In the genomic region with DNA sequence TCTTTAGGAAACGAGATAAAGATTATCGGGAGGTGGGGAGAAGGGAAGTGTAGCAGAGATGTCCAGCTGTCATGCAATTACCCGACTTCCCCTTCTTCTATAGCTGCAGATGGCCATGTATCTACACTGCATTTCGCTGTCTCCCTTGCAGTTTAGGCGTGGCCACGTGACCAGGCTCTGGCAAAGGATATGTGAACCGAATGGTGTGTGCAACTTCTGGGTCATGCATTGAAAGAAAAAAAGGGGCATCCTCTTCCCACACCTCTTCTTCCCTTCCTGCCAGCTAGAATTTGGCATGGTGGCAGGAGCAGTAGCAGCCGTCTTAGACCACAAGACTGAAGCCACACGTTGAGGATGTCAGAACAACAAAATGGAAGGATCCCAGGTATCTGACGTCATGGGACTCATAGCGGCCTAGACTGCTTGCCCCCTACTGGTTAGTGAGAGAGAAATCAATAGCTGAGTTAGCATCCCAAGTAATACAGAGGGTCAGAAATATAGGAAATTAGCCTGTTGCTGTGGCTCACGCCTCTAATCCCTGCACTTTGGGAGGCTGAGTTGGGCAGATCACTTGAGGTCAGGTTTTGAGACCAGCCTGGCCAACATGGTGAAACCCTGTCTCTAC, we compare ENCODE assay signal across 12 cellular contexts. TPM values are rescaled to one million over a fixed set of nuclear protein-coding genes. Genes with fewer than 3 reads are reported as not detected.
A peak's percentile ranks its signal among the peaks of the same experiment; 100 is the strongest.
DNase-seq lines count a peak whose midpoint lies in the region; ATAC-seq, FAIRE-seq and TF ChIP-seq lines count a peak whose summit lies in the region.
"Had no signal": no experiment of that assay in that cellular context is flagged by ENCODE, and none has a peak within 500 bp of the region (broad histone marks: within the 10 kb centered on the region; RNA-seq: fewer than 3 reads in every experiment).

No MANE protein-coding gene starts in this region.

- H3K27ac ChIP-seq in small intestine (ENCODE audit: low read depth in 1 of 2, low read length in 1 of 2) (no peak overlapping the region), adrenal gland (no peak overlapping the region)
- H3K27ac ChIP-seq: BLaER1 had no signal

- no peak for ATAC-seq in HG03097 (IDR thresholded peaks at IDR 0.05; ENCODE audit: low FRiP score, unreplicated experiment)
- ATAC-seq: left colon had no signal

- H3K36me3 ChIP-seq in small intestine (ENCODE audit: control insufficient read depth in 2 of 2, insufficient read depth in 2 of 2, low read length in 2 of 2) (no peaks in the 10 kb centered on the region), adrenal gland (replicated peaks in 1 of 2) (no peaks in the 10 kb centered on the region)
- H3K36me3 ChIP-seq: BLaER1 had no signal

- WGBS in small intestine, 3 donors = 57 to 63% (median 60%) methylated on average over 12 of the region's 12 CpGs
- 55 to 72% (median 66%) methylated on average over 12 of the region's 12 CpGs for WGBS in adrenal gland, 4 donors

- peak; percentile 44 for DNase-seq in NOMO-1 (lab: John Stamatoyannopoulos, UW; ENCODE audit: unreplicated experiment in 2 of 2)
- DNase-seq in NOMO-1 treated with dmso at 0.1 percent for 144 hours (lab: John Stamatoyannopoulos, UW; ENCODE audit: unreplicated experiment) = no peak
- peak; percentile 58 for DNase-seq in NCI-H69 (lab: John Stamatoyannopoulos, UW)
- peak; percentile 6 for DNase-seq in cerebellar cortex (ENCODE audit: low spot score)
- DNase-seq in small intestine = peak; percentile 18
- no peak for DNase-seq in adrenal gland
- DNase-seq in activated CD4-positive, CD25-positive, alpha-beta regulatory T cell treated with anti-CD3 and anti-CD28 coated beads, Interleukin-2, amount 50 U/mL, for 72 hours = no peak
- DNase-seq: left colon; stimulated activated CD4-positive, alpha-beta T cell treated with anti-CD3 and anti-CD28 coated beads, Interleukin-1b, Interleukin-23, amount 100 ng/mL, for 48 hours; T-helper 9 cell had no signal

- H3K27me3 ChIP-seq in small intestine (ENCODE audit: control insufficient read depth in 2 of 2, insufficient read depth in 2 of 2, low read length in 2 of 2) = peaks cover 0 to 2% of the 10 kb centered on the region in 2 donors
- H3K27me3 ChIP-seq in adrenal gland = peaks cover 23% of the 10 kb centered on the region
- H3K27me3 ChIP-seq: BLaER1 had no signal

- H3K4me1 ChIP-seq in small intestine (ENCODE audit: control insufficient read depth in 2 of 2, insufficient read depth in 1 of 2, low read depth in 1 of 2, low read length in 1 of 2) (no peaks in the 10 kb centered on the region), adrenal gland (replicated peaks in 1 of 2) (no peaks in the 10 kb centered on the region)

- intact Hi-C loops in adrenal gland (cut with DNase I) = no loop called here

- peak in 1 of 6 experiments; percentile 5 for TF ChIP-seq CTCF in adrenal gland (IDR thresholded peaks at IDR 0.05)

- H3K9me3 ChIP-seq in small intestine (ENCODE audit: control insufficient read depth, low read depth) (no peaks in the 10 kb centered on the region), adrenal gland (replicated peaks in 1 of 3) (no peaks in the 10 kb centered on the region)
- H3K9me3 ChIP-seq: BLaER1 had no signal

- H3K4me3 ChIP-seq in small intestine (ENCODE audit: low read depth in 1 of 2, low read length in 2 of 2) = no peak overlapping the region
- no peak overlapping the region for H3K4me3 ChIP-seq in adrenal gland
- H3K4me3 ChIP-seq: BLaER1 had no signal

- no peak for FAIRE-seq in small intestine (lab: Jason Lieb, UNC)

- TF ChIP-seq POLR2A in adrenal gland (IDR thresholded peaks at IDR 0.05) = no peak

RNA-seq across cellular contexts. Expression of a gene that starts 32.8 kb away (rescaled TPM):
- under 1 TPM in 1 of 3 donors, not detected in 2; 0.21 TPM for polyA plus RNA-seq in small intestine
- total RNA-seq in adrenal gland = 1 to 10 TPM in 4 of 8 donors, under 1 TPM in 4; 0.37 to 2.2 (median 0.96) TPM
- polyA plus RNA-seq in adrenal gland = 1 to 10 TPM in 2 of 3 donors, under 1 TPM in 1; 0.31 to 3.0 (median 2.7) TPM

RNA-seq across cellular contexts. Expression of a gene that starts 33.7 kb away (rescaled TPM):
- polyA plus RNA-seq in small intestine (10 to 100 TPM; 24.0 to 38.6 (median 29.1) TPM), adrenal gland (100 to 1,000 TPM in 1 of 3 donors, 10 to 100 TPM in 2; 18.9 to 192 (median 22.7) TPM)
- total RNA-seq in adrenal gland = 100 to 1,000 TPM in 4 of 8 donors, 10 to 100 TPM in 4; 61.9 to 120 (median 94.1) TPM

Comparison
In these comparisons a context has a peak if more than half of its experiments do, and no peak if none do; other contexts are left out.
1. DNase-seq: peak in NOMO-1 (2 of 2), NCI-H69 (single experiment), cerebellar cortex (single experiment) and small intestine (single experiment); none in NOMO-1 treated with dmso at 0.1 percent for 144 hours (single experiment), adrenal gland (0 of 7) and activated CD4-positive, CD25-positive, alpha-beta regulatory T cell treated with anti-CD3 and anti-CD28 coated beads, Interleukin-2, amount 50 U/mL, for 72 hours (single experiment).